In genomic region chr16:89449726-89450335, GRCh38 we compare ENCODE assay signal across 10 cellular contexts. TPM values are rescaled to one million over a fixed set of nuclear protein-coding genes. Genes with fewer than 3 reads are reported as not detected.
A peak's percentile ranks its signal among the peaks of the same experiment; 100 is the strongest.
DNase-seq lines count a peak whose midpoint lies in the region; ATAC-seq and TF ChIP-seq lines count a peak whose summit lies in the region.
"Had no signal": no experiment of that assay in that cellular context is flagged by ENCODE, and none has a peak within 500 bp of the region (broad histone marks: within the 10 kb centered on the region; RNA-seq: fewer than 3 reads in every experiment).

No MANE protein-coding gene starts in this region.

- CTCF ChIA-PET in activated CD4-positive, alpha-beta T cell treated with anti-CD3 and anti-CD28 coated beads for 36 hours (lab: Charles Lee) = interaction anchor here (0.6 kb wide), 1 partner anchor 135 kb away, joined by 4 read pairs; no protein-coding TSS in a partner anchor
- CTCF ChIA-PET in PC-3 (lab: Charles Lee) = no interaction called here

- H3K9ac ChIP-seq in PC-3 (ENCODE audit: low read length) = no peak overlapping the region

- TF ChIP-seq CTCF in PC-3 (conservative IDR thresholded peaks at IDR 0.05; ENCODE audit: low read depth, low read length) (no peak), omental fat pad (IDR thresholded peaks at IDR 0.05) (no peak)

- POLR2A ChIA-PET in activated CD4-positive, alpha-beta T cell treated with anti-CD3 and anti-CD28 coated beads for 36 hours (lab: Charles Lee) = interaction anchor here (1.1 to 1.2 kb wide), 2 partner anchors 25 to 32 kb away, joined by 3 to 6 read pairs; no protein-coding TSS in a partner anchor
- POLR2A ChIA-PET in PC-3 (lab: Charles Lee; ENCODE audit: unreplicated experiment) = no interaction called here

- H3K4me1 ChIP-seq in PC-3 (ENCODE audit: insufficient read depth, low read length) (peaks cover 6% of the 10 kb centered on the region; the same call in 1 of the 2 replicates), esophagus (ENCODE audit: control insufficient read depth in 2 of 2, insufficient read depth in 2 of 2, low read length in 1 of 2) (peaks cover 11 to 29% of the 10 kb centered on the region in 2 donors)

- no peak overlapping the region for H2AFZ ChIP-seq in PC-3 (ENCODE audit: low read length)

- no peak overlapping the region for H3K4me2 ChIP-seq in PC-3 (ENCODE audit: low read length)

- H3K79me2 ChIP-seq in PC-3 (ENCODE audit: low read length) = peaks cover 100% of the 10 kb centered on the region

- H4K20me1 ChIP-seq in PC-3 (ENCODE audit: low read length) = peaks cover 74% of the 10 kb centered on the region

- no peak overlapping the region for H3K4me3 Mint-ChIP-seq in activated CD4-positive, alpha-beta T cell treated with anti-CD3 and anti-CD28 coated beads for 36 hours

- H3F3A ChIP-seq in PC-3 (ENCODE audit: low read length, unreplicated experiment) = no peaks in the 10 kb centered on the region

- no peak for DNase-seq in activated CD4-positive, alpha-beta T cell treated with anti-CD3 and anti-CD28 coated beads for 36 hours
- DNase-seq in activated CD4-positive, alpha-beta T cell treated with anti-CD3 and anti-CD28 coated beads for 48 hours = no peak
- DNase-seq in PC-3 (no peak), renal cortical epithelial cell (ENCODE audit: low read depth) (peak; percentile 29), dedifferentiated amniotic fluid mesenchymal stem cell (ENCODE audit: extremely low spot score) (no peak), hypothalamus (lab: John Stamatoyannopoulos, UW) (no peak), omental fat pad (ENCODE audit: low spot score) (no peak)
- DNase-seq: NCI-H82, sigmoid colon had no signal

- peak; percentile 56 for ATAC-seq in activated CD4-positive, alpha-beta T cell treated with anti-CD3 and anti-CD28 coated beads for 36 hours
- ATAC-seq in PC-3 = peak; percentile 24; the same call in 1 of the 2 replicates
- ATAC-seq in omental fat pad (ENCODE audit: low FRiP score) = no peak

- no peaks in the 10 kb centered on the region for H3K27me3 ChIP-seq in PC-3 (ENCODE audit: low read length)
- H3K27me3 ChIP-seq in esophagus (ENCODE audit: control insufficient read depth in 1 of 2, insufficient read depth in 2 of 2, low read length in 2 of 2) = no peaks in the 10 kb centered on the region
- H3K27me3 ChIP-seq: sigmoid colon had no signal

- no peaks in the 10 kb centered on the region for H3K9me3 Mint-ChIP-seq in activated CD4-positive, alpha-beta T cell treated with anti-CD3 and anti-CD28 coated beads for 36 hours (ENCODE audit: low read depth)

- no peaks in the 10 kb centered on the region for H3K9me2 ChIP-seq in PC-3 (replicated peaks; ENCODE audit: low read length)

- 65 to 80% methylated on average over 2 to 3 of the region's 3 CpGs for WGBS in esophagus, 2 donors

- intact Hi-C loops in activated CD4-positive, alpha-beta T cell treated with anti-CD3 and anti-CD28 coated beads for 36 hours (cut with DNase I, micrococcal nuclease) = no loop called here
- intact Hi-C loops in PC-3 (cut with micrococcal nuclease) = no loop called here

- H3K27me3 Mint-ChIP-seq in activated CD4-positive, alpha-beta T cell treated with anti-CD3 and anti-CD28 coated beads for 36 hours = no peaks in the 10 kb centered on the region

- H3K27ac Mint-ChIP-seq in activated CD4-positive, alpha-beta T cell treated with anti-CD3 and anti-CD28 coated beads for 36 hours = peak overlapping the region; percentile 56

- H3K36me3 ChIP-seq in PC-3 (ENCODE audit: low read depth, low read length) (no peaks in the 10 kb centered on the region; the same call in 1 of the 2 replicates), esophagus (ENCODE audit: control insufficient read depth in 2 of 2, insufficient read depth in 2 of 2, low read length in 1 of 2) (no peaks in the 10 kb centered on the region)
- H3K36me3 ChIP-seq: sigmoid colon had no signal

- H3K4me3 ChIP-seq in PC-3 (ENCODE audit: low read length) (no peak overlapping the region), esophagus (ENCODE audit: low read depth in 1 of 2, low read length in 2 of 2) (no peak overlapping the region)
- H3K4me3 ChIP-seq: sigmoid colon had no signal

- peaks cover 1% of the 10 kb centered on the region for H3K36me3 Mint-ChIP-seq in activated CD4-positive, alpha-beta T cell treated with anti-CD3 and anti-CD28 coated beads for 36 hours (ENCODE audit: low read depth)

- no TSS peak for BruUV-seq in PC-3 (replicated peaks; lab: Mats Ljungman, UMichigan)

- H3K4me1 Mint-ChIP-seq in activated CD4-positive, alpha-beta T cell treated with anti-CD3 and anti-CD28 coated beads for 36 hours = peaks cover 90% of the 10 kb centered on the region

- H3K9me3 ChIP-seq in PC-3 (ENCODE audit: low read length) (no peaks in the 10 kb centered on the region), esophagus (ENCODE audit: control insufficient read depth in 2 of 2, insufficient read depth in 1 of 2, low read depth in 1 of 2, low read length in 1 of 2) (no peaks in the 10 kb centered on the region)
- H3K9me3 ChIP-seq: sigmoid colon had no signal

- no peak overlapping the region for H3K27ac ChIP-seq in PC-3 (ENCODE audit: low read length)
- H3K27ac ChIP-seq in esophagus (ENCODE audit: low read depth in 2 of 2, low read length in 1 of 2) = peak overlapping the region; percentile 53 to 76
- H3K27ac ChIP-seq: sigmoid colon had no signal

RNA-seq across cellular contexts. Expression of gene ANKRD11, which starts 40.5 kb away (rescaled TPM):
- 100 to 1,000 TPM; 144 to 145 TPM for total RNA-seq in activated CD4-positive, alpha-beta T cell treated with anti-CD3 and anti-CD28 coated beads for 36 hours
- total RNA-seq in PC-3 (2014; rRNA removed) = 65.0 and 92.6 TPM in 2 replicates
- polyA plus RNA-seq in esophagus = 10 to 100 TPM; 37.1 to 73.5 TPM
- total RNA-seq in renal cortical epithelial cell = 32.3 and 96.9 TPM in 2 replicates
- 100 to 1,000 TPM in 1 of 4 donors, 10 to 100 TPM in 3; 49.8 to 114 (median 82.2) TPM for total RNA-seq in omental fat pad

RNA-seq across cellular contexts. Expression of gene SPG7, which starts 58.4 kb away (rescaled TPM):
- 10 to 100 TPM; 68.6 to 76.7 TPM for total RNA-seq in activated CD4-positive, alpha-beta T cell treated with anti-CD3 and anti-CD28 coated beads for 36 hours
- total RNA-seq in PC-3 (2014; rRNA removed) (94.3 and 106 TPM in 2 replicates), renal cortical epithelial cell (114 and 152 TPM in 2 replicates), omental fat pad (100 to 1,000 TPM in 1 of 4 donors, 10 to 100 TPM in 3; 68.6 to 125 (median 74.8) TPM)
- 10 to 100 TPM; 41.9 to 89.3 TPM for polyA plus RNA-seq in esophagus
